ENCODE assay signal across 8 cellular contexts in the genomic region with DNA sequence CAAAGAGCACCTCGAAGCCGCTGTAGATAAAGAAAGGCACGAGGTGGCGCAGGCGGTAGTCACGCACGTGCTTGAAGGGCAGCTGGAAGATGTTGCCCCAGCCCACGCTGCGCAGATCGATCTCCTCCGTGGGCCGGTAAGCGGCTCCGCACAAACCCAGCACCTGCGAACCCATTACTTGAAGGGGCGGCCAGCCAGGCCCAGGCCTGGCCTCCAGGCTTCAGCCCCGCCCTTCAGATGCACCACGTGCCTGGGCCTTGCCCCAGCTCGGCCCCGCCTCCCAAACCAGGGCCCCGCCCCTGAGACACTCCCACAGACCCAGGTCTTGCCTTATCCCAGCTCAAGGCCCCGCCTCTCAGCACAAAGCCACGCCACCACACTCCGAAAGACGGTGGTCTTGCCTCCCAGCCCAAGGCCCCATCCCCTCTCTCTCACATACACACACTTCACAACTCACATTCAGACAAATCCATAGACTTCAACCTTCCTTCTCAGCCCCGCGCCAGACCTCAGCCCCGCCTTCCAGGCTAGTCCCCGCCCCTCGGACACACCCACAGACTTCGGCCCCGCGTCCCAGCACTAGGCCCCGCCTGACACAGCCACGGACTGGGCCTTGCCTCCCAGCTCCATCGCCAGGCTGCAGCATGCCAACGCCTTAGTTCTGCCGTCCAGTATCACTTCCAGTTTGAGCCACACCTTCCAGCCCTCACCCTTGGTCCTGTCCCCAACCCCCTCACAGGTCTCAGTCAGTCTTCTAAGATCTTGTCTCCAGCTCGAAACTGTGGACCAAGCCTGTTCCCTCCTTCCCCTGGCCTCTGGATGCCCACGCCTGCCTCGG. TPM values are rescaled to one million over a fixed set of nuclear protein-coding genes. Genes with fewer than 3 reads are reported as not detected.
DNase-seq lines count a peak whose midpoint lies in the region; ATAC-seq and TF ChIP-seq lines count a peak whose summit lies in the region.

No MANE protein-coding gene starts in this region.

- H3K4me3 Mint-ChIP-seq in Calu3 (ENCODE audit: low read depth, unreplicated experiment), result no peak overlapping the region

- no peaks in the 10 kb centered on the region for H3K4me1 ChIP-seq in upper lobe of right lung

- no peaks in the 10 kb centered on the region for H3K27me3 ChIP-seq in upper lobe of right lung

- H3K36me3 ChIP-seq in upper lobe of right lung, result no peaks in the 10 kb centered on the region

- TF ChIP-seq CTCF in Calu3 (IDR thresholded peaks at IDR 0.05; ENCODE audit: unreplicated experiment), result no peak
- no peak for TF ChIP-seq CTCF in upper lobe of right lung (IDR thresholded peaks at IDR 0.05)

- BruUV-seq in Calu3 (replicated peaks; lab: Mats Ljungman, UMichigan), result no TSS peak

- H3K9me3 Mint-ChIP-seq in Calu3 (ENCODE audit: low read depth, unreplicated experiment), result peaks cover 3% of the 10 kb centered on the region

- peak; percentile 62 for DNase-seq in Calu3
- peak; percentile 94 for DNase-seq in MV-4-11 (lab: John Stamatoyannopoulos, UW)
- DNase-seq in activated naive CD4-positive, alpha-beta T cell treated with Interleukin-2 at 50 U/mL for 16 hours, result peak; percentile 25
- peak; percentile 89 for DNase-seq in islet precursor cell
- DNase-seq in upper lobe of right lung, result peak; percentile 91

- ATAC-seq in upper lobe of right lung (peak; percentile 94), GM18907 (IDR thresholded peaks at IDR 0.05; ENCODE audit: unreplicated experiment) (no peak), HG03565 (IDR thresholded peaks at IDR 0.05; ENCODE audit: unreplicated experiment) (no peak), GM18867 (IDR thresholded peaks at IDR 0.05; ENCODE audit: unreplicated experiment) (no peak)

- intact Hi-C loops in Calu3 (cut with micrococcal nuclease; ENCODE audit: unreplicated experiment), result no loop called here
- intact Hi-C loops in upper lobe of right lung (cut with DNase I), result no loop called here

- no peak overlapping the region for H3K4me3 ChIP-seq in upper lobe of right lung

- no peaks in the 10 kb centered on the region for H3K27me3 Mint-ChIP-seq in Calu3 (ENCODE audit: unreplicated experiment)

- H3K27ac ChIP-seq in upper lobe of right lung, result no peak overlapping the region

- CTCF ChIA-PET in Calu3 (lab: Charles Lee), result interaction anchor here (0.6 to 0.8 kb wide), 2 partner anchors 36 to 502 kb away, joined by 3 to 4 read pairs; no protein-coding TSS in a partner anchor

- peaks cover 10% of the 10 kb centered on the region for H3K4me1 Mint-ChIP-seq in Calu3 (ENCODE audit: low read depth, unreplicated experiment)

- H3K27ac Mint-ChIP-seq in Calu3 (ENCODE audit: unreplicated experiment), result peak overlapping the region; percentile 28

- peaks cover 20% of the 10 kb centered on the region for H3K36me3 Mint-ChIP-seq in Calu3 (ENCODE audit: insufficient read depth, unreplicated experiment)

- H3K9me3 ChIP-seq in upper lobe of right lung, result no peaks in the 10 kb centered on the region

RNA-seq across cellular contexts. Expression of a gene that starts 7.1 kb away (rescaled TPM):
- total RNA-seq in Calu3 (2022), result 71.2 and 92.6 TPM in 2 replicates
- total RNA-seq in upper lobe of right lung, result 79.5 TPM

RNA-seq across cellular contexts. Expression of a gene that starts 13.3 kb away (rescaled TPM):
- total RNA-seq in Calu3 (2022), result 41.6 and 68.2 TPM in 2 replicates
- total RNA-seq in upper lobe of right lung, result 95.9 TPM

RNA-seq across cellular contexts. Expression of a gene that starts 33.6 kb away (rescaled TPM):
- 163 and 166 TPM in 2 replicates for total RNA-seq in Calu3 (2022)
- 118 TPM for total RNA-seq in upper lobe of right lung

RNA-seq across cellular contexts. Expression of a gene that starts 42.0 kb away (rescaled TPM):
- 42.1 and 49.7 TPM in 2 replicates for total RNA-seq in Calu3 (2022)
- 216 TPM for total RNA-seq in upper lobe of right lung

Comparison
In these comparisons a context has a peak if more than half of its experiments do, and no peak if none do; other contexts are left out.
1. DNase-seq: peak in every context shown above with its lines; median percentile 94 in MV-4-11; 91 in upper lobe of right lung; 89 in islet precursor cell; 62 in Calu3; 25 in activated naive CD4-positive, alpha-beta T cell treated with Interleukin-2 at 50 U/mL for 16 hours.